ENCODE assay signal across 20 cellular contexts in the genomic region with DNA sequence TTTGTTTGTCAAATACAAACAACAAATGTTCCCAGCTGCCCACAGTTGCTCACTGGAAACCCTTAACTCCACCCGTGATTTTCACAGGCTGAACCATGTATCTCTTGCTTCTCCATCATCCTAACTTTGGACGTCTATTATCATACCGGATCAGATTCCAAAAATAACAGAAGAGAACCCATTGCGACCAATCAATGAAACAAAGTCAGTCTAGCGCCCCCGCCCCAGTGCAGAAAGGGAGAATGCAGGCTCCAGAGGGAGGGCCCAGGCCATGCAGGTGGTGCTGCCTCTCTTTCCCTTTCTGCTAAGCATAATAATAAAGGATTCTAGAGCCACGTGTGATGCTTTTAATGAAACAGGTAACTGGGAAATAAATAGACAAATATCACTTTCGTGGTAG. TPM values are rescaled to one million over a fixed set of nuclear protein-coding genes. Genes with fewer than 3 reads are reported as not detected.
DNase-seq lines count a peak whose midpoint lies in the region; ATAC-seq and TF ChIP-seq lines count a peak whose summit lies in the region.
"Had no signal": no experiment of that assay in that cellular context is flagged by ENCODE, and none has a peak within 500 bp of the region (broad histone marks: within the 10 kb centered on the region; RNA-seq: fewer than 3 reads in every experiment).

No MANE protein-coding gene starts in this region.

- peak overlapping the region; percentile 48 for H3K4me2 ChIP-seq in GM23248 (ENCODE audit: unreplicated experiment)

- H3K27ac ChIP-seq in GM23248 (no peak overlapping the region), SJSA1 (peak overlapping the region; percentile 73), esophagus muscularis mucosa (replicated peaks in 1 of 4) (peak overlapping the region; percentile 64 to 84 (median 68))
- H3K27ac ChIP-seq: HL-60 had no signal

- intact Hi-C loops in esophagus muscularis mucosa (cut with DNase I), result no loop called here

- H3F3A ChIP-seq in GM23248 (ENCODE audit: insufficient read depth), result peaks cover 39% of the 10 kb centered on the region

- H3K9ac ChIP-seq in GM23248, result no peak overlapping the region

- no peaks in the 10 kb centered on the region for H3K36me3 ChIP-seq in GM23248 (ENCODE audit: low read depth)
- no peaks in the 10 kb centered on the region; the same call in 1 of the 2 replicates for H3K36me3 ChIP-seq in SJSA1
- H3K36me3 ChIP-seq in esophagus muscularis mucosa, result no peaks in the 10 kb centered on the region
- H3K36me3 ChIP-seq: Peyer's patch had no signal

- no peak for DNase-seq in GM23248
- DNase-seq in SJSA1 (ENCODE audit: low read depth in 1 of 2, low spot score in 2 of 2), result no peak
- DNase-seq in esophagus muscularis mucosa (ENCODE audit: extremely low spot score), result no peak
- no peak for DNase-seq in retinal pigment epithelial cell (ENCODE audit: low read depth)
- no peak for DNase-seq in NCI-H146 (lab: John Stamatoyannopoulos, UW)
- DNase-seq in stimulated activated CD8-positive, alpha-beta memory T cell treated with anti-CD3 and anti-CD28 coated beads, Interleukin-4, amount 100 ng/mL, for 48 hours, result no peak
- no peak for DNase-seq in NCI-H1436 treated with DMSO at 0.1 percent for 48 hours (lab: John Stamatoyannopoulos, UW)
- DNase-seq: activated T-cell treated with anti-CD3 and anti-CD28 coated beads, Interleukin-2, amount 50 U/mL, for 4 hours; AML-193; effector CD8-positive, alpha-beta T cell; kidney; NCI-H526 treated with DMSO at 0.1 percent for 48 hours; occipital lobe; Peyer's patch; stimulated activated CD4-positive, alpha-beta T cell treated with anti-CD3 and anti-CD28 coated beads, Interleukin-4, amount 100 ng/mL, for 24 hours; testis had no signal

- WGBS in GM23248 (ENCODE audit: low coverage in 1 of 2, low lambda C conversion rate in 2 of 2, missing lambda C conversion rate in 2 of 2), 2 experiments, result 80 to 82% methylated on average over 8 of the region's 8 CpGs
- 48% methylated on average over 8 of the region's 8 CpGs for WGBS in esophagus muscularis mucosa

- peaks cover 57% of the 10 kb centered on the region for H3K4me1 ChIP-seq in GM23248 (ENCODE audit: insufficient read depth)
- peaks cover 86% of the 10 kb centered on the region for H3K4me1 ChIP-seq in SJSA1 (replicated peaks)
- H3K4me1 ChIP-seq in esophagus muscularis mucosa, result peaks cover 4 to 76% (median 67%) of the 10 kb centered on the region in 4 donors

- TF ChIP-seq EP300 in esophagus muscularis mucosa (IDR thresholded peaks at IDR 0.05), result no peak

- H3K9me2 ChIP-seq in GM23248 (ENCODE audit: insufficient read depth), result no peaks in the 10 kb centered on the region

- no peak for ATAC-seq in HG03159 (IDR thresholded peaks at IDR 0.05; ENCODE audit: unreplicated experiment)
- ATAC-seq: activated naive CD4-positive, alpha-beta T cell treated with anti-CD3 and anti-CD28 coated beads, Interleukin-2, amount 50 U/mL, for 72 hours; activated T-cell treated with anti-CD3 and anti-CD28 coated beads, Interleukin-2, amount 50 U/mL, for 4 hours; GM12878 had no signal

- H2AFZ ChIP-seq in GM23248, result no peak overlapping the region

- no peak for TF ChIP-seq CTCF in esophagus muscularis mucosa (IDR thresholded peaks at IDR 0.05)
- peak; percentile 40 for TF ChIP-seq CTCF in retinal pigment epithelial cell (conservative IDR thresholded peaks at IDR 0.05; ENCODE audit: low read depth, low read length)

- in situ Hi-C loops in GM23248 (cut with MboI), result no loop called here

- no peaks in the 10 kb centered on the region for H4K20me1 ChIP-seq in GM23248 (ENCODE audit: insufficient read depth)

- TF ChIP-seq POLR2A in esophagus muscularis mucosa (IDR thresholded peaks at IDR 0.05; ENCODE audit: low read depth), result no peak

- no peaks in the 10 kb centered on the region for H3K79me2 ChIP-seq in GM23248 (ENCODE audit: insufficient read depth)

- no peaks in the 10 kb centered on the region for H3K27me3 ChIP-seq in GM23248 (replicated peaks; ENCODE audit: insufficient read depth)
- H3K27me3 ChIP-seq in SJSA1 (replicated peaks), result no peaks in the 10 kb centered on the region
- no peaks in the 10 kb centered on the region for H3K27me3 ChIP-seq in esophagus muscularis mucosa
- H3K27me3 ChIP-seq: Peyer's patch, testis had no signal

- H3K9me3 ChIP-seq in GM23248 (ENCODE audit: low read depth), result no peaks in the 10 kb centered on the region
- H3K9me3 ChIP-seq in SJSA1 (replicated peaks), result no peaks in the 10 kb centered on the region
- H3K9me3 ChIP-seq in esophagus muscularis mucosa, result no peaks in the 10 kb centered on the region
- H3K9me3 ChIP-seq: Peyer's patch, testis had no signal

- H3K4me3 ChIP-seq in GM23248 (no peak overlapping the region), SJSA1 (no peak overlapping the region), esophagus muscularis mucosa (no peak overlapping the region), retinal pigment epithelial cell (ENCODE audit: low read length) (no peak overlapping the region)
- H3K4me3 ChIP-seq: GM12878, Peyer's patch, testis had no signal

RNA-seq across cellular contexts. Expression of gene COLEC12, which starts 24.1 kb away (rescaled TPM):
- 24.9 and 25.9 TPM in 2 replicates for total RNA-seq in GM23248 (2014; rRNA removed; shearing (Covaris generic))
- 19.3 and 19.4 TPM in 2 replicates for polyA plus RNA-seq in GM23248 (2016; fragmentation: Nextera tagmentation; extraction: Ambion mirVana)
- total RNA-seq in SJSA1 (2014; rRNA removed; shearing (Covaris generic)), result 58.8 and 111 TPM in 2 replicates
- 10 to 100 TPM; 17.9 to 36.4 (median 23.5) TPM for total RNA-seq in esophagus muscularis mucosa
- total RNA-seq: activated naive CD4-positive, alpha-beta T cell treated with anti-CD3 and anti-CD28 coated beads, Interleukin-2, amount 50 U/mL, for 72 hours had no signal
